Comparison of ENCODE assay signal across 8 cellular contexts in the genomic region with DNA sequence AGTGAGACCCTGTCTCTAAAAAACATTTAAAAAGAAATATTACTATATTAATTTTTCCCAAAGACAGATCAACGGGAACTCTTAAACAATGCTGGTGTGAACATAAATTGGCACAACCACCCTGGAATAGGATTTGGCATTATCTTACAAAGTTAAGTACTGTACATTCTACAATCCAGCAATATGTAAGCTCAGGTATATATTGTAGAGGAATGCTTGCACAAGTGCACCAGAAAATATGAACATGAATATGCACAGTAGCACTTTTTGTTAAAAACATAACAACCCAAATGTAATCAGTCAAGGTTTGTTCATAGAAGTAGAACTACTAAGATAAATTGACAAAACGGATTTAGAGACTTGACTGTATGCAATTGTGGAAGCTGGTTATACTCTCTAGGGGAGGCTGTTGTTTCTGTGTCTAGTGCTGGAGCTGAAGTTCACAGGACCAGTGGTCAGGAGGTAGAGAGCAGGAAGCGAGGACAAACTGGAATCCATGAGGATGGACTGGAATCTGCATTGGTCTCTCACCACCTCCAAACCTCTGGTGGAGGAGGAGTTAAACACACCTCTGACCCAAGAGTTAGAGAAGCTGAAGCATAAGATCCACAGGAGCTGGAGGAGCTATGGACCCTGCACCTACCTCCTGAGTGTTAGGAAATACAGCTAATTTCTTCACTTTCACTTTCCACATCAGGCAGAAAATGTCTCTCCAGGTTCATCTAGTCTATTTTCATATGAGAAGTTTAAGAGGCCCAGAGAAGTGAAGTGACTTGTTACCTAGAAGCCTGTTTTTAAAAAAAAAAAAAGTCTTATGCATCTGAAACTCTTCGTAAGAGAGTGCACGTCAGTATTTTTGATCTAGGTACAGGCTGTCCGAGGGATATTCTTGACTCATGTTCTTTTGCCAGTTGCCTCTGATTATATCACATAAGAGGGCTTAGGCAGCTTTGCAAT. TPM values are rescaled to one million over a fixed set of nuclear protein-coding genes. Genes with fewer than 3 reads are reported as not detected.
DNase-seq lines count a peak whose midpoint lies in the region; ATAC-seq and TF ChIP-seq lines count a peak whose summit lies in the region.

No MANE protein-coding gene starts in this region.

- H3K4me3 Mint-ChIP-seq in activated T-cell treated with anti-CD3 and anti-CD28 coated beads, Interleukin-2, amount 50 U/mL, for 72 hours = peak overlapping the region; percentile 50 to 72
- peak overlapping the region; percentile 19 for H3K4me3 Mint-ChIP-seq in central memory CD8-positive, alpha-beta T cell
- peak overlapping the region; percentile 66 to 90 (median 84) for H3K4me3 Mint-ChIP-seq in naive thymus-derived CD8-positive, alpha-beta T cell
- H3K4me3 Mint-ChIP-seq in nephron progenitor cell = no peak overlapping the region

- peak; percentile 73 to 81 for ATAC-seq in activated T-cell treated with anti-CD3 and anti-CD28 coated beads, Interleukin-2, amount 50 U/mL, for 72 hours (replicated peaks in 1 of 2)
- ATAC-seq in HG03571 (IDR thresholded peaks at IDR 0.05; ENCODE audit: unreplicated experiment) = peak; percentile 47
- no peak for ATAC-seq in central memory CD8-positive, alpha-beta T cell (replicated peaks; ENCODE audit: extremely low read depth, poor library complexity, severe bottlenecking)
- ATAC-seq in naive thymus-derived CD8-positive, alpha-beta T cell = peak; percentile 67 to 76
- no peak for ATAC-seq in GM19452 (IDR thresholded peaks at IDR 0.05; ENCODE audit: unreplicated experiment)

- H3K27ac Mint-ChIP-seq in activated T-cell treated with anti-CD3 and anti-CD28 coated beads, Interleukin-2, amount 50 U/mL, for 72 hours = no peak overlapping the region
- H3K27ac Mint-ChIP-seq in central memory CD8-positive, alpha-beta T cell (ENCODE audit: low read depth) = no peak overlapping the region
- H3K27ac Mint-ChIP-seq in naive thymus-derived CD8-positive, alpha-beta T cell = peak overlapping the region; percentile 22 to 95 (median 80)
- no peak overlapping the region for H3K27ac Mint-ChIP-seq in nephron progenitor cell

- peaks cover 12% of the 10 kb centered on the region for H3K4me1 Mint-ChIP-seq in activated T-cell treated with anti-CD3 and anti-CD28 coated beads, Interleukin-2, amount 50 U/mL, for 72 hours (ENCODE audit: low read depth)
- peaks cover 6% of the 10 kb centered on the region for H3K4me1 Mint-ChIP-seq in central memory CD8-positive, alpha-beta T cell
- H3K4me1 Mint-ChIP-seq in naive thymus-derived CD8-positive, alpha-beta T cell = peaks cover 4 to 39% (median 30%) of the 10 kb centered on the region in 4 donors
- no peaks in the 10 kb centered on the region for H3K4me1 Mint-ChIP-seq in nephron progenitor cell

- no peak for TF ChIP-seq CTCF in nephron progenitor cell (IDR thresholded peaks at IDR 0.05)

- no peak for DNase-seq in activated T-cell treated with anti-CD3 and anti-CD28 coated beads, Interleukin-2, amount 50 U/mL, for 72 hours
- no peak for DNase-seq in activated T-cell treated with anti-CD3 and anti-CD28 coated beads, Interleukin-2, amount 50 U/mL, for 1 hour
- no peak for DNase-seq in central memory CD8-positive, alpha-beta T cell (ENCODE audit: low spot score in 2 of 2)
- DNase-seq in naive thymus-derived CD8-positive, alpha-beta T cell = peak in 2 of 10 donors; percentile 18 to 20
- no peak for DNase-seq in AG08396 (ENCODE audit: low spot score)
- no peak for DNase-seq in nephron progenitor cell

- POLR2A ChIA-PET in naive thymus-derived CD8-positive, alpha-beta T cell (lab: Charles Lee) = interaction anchor here (0.7 to 2.3 kb wide), 4 partner anchors 9 to 1424 kb away, joined by 3 to 10 read pairs (median 6); a partner anchor contains a TSS

- peaks cover 0 to 1% of the 10 kb centered on the region in 2 donors for H3K9me3 Mint-ChIP-seq in activated T-cell treated with anti-CD3 and anti-CD28 coated beads, Interleukin-2, amount 50 U/mL, for 72 hours
- no peaks in the 10 kb centered on the region for H3K9me3 Mint-ChIP-seq in central memory CD8-positive, alpha-beta T cell
- H3K9me3 Mint-ChIP-seq in naive thymus-derived CD8-positive, alpha-beta T cell = no peaks in the 10 kb centered on the region
- peaks cover 9% of the 10 kb centered on the region for H3K9me3 Mint-ChIP-seq in nephron progenitor cell

- H3K36me3 Mint-ChIP-seq in activated T-cell treated with anti-CD3 and anti-CD28 coated beads, Interleukin-2, amount 50 U/mL, for 72 hours (ENCODE audit: insufficient read depth in 2 of 2) = peaks cover 0 to 2% of the 10 kb centered on the region in 2 donors
- no peaks in the 10 kb centered on the region for H3K36me3 Mint-ChIP-seq in central memory CD8-positive, alpha-beta T cell (ENCODE audit: insufficient read depth)
- no peaks in the 10 kb centered on the region for H3K36me3 Mint-ChIP-seq in naive thymus-derived CD8-positive, alpha-beta T cell
- peaks cover 5% of the 10 kb centered on the region for H3K36me3 Mint-ChIP-seq in nephron progenitor cell (ENCODE audit: low read depth)

- no peaks in the 10 kb centered on the region for H3K27me3 Mint-ChIP-seq in activated T-cell treated with anti-CD3 and anti-CD28 coated beads, Interleukin-2, amount 50 U/mL, for 72 hours (ENCODE audit: low read depth)
- H3K27me3 Mint-ChIP-seq in central memory CD8-positive, alpha-beta T cell = no peaks in the 10 kb centered on the region
- H3K27me3 Mint-ChIP-seq in naive thymus-derived CD8-positive, alpha-beta T cell = no peaks in the 10 kb centered on the region
- H3K27me3 Mint-ChIP-seq in nephron progenitor cell (ENCODE audit: low read depth, poor library complexity) = no peaks in the 10 kb centered on the region

RNA-seq across cellular contexts. Expression of a gene that starts 20.3 kb away (rescaled TPM):
- total RNA-seq in activated T-cell treated with anti-CD3 and anti-CD28 coated beads, Interleukin-2, amount 50 U/mL, for 72 hours = 10 to 100 TPM; 22.0 to 25.9 TPM
- 10 to 100 TPM; 30.1 to 30.6 TPM for total RNA-seq in naive thymus-derived CD8-positive, alpha-beta T cell
- polyA plus RNA-seq in naive thymus-derived CD8-positive, alpha-beta T cell = 1 to 10 TPM; 5.4 to 8.3 (median 6.2) TPM

Comparison
In these comparisons a context has a peak if more than half of its experiments do, and no peak if none do; other contexts are left out.
1. ATAC-seq: peak in activated T-cell treated with anti-CD3 and anti-CD28 coated beads, Interleukin-2, amount 50 U/mL, for 72 hours (2 of 2), HG03571 (single experiment) and naive thymus-derived CD8-positive, alpha-beta T cell (2 of 2); none in central memory CD8-positive, alpha-beta T cell (single experiment) and GM19452 (single experiment).
2. H3K27ac Mint-ChIP-seq: peak in naive thymus-derived CD8-positive, alpha-beta T cell (10 of 10); none in activated T-cell treated with anti-CD3 and anti-CD28 coated beads, Interleukin-2, amount 50 U/mL, for 72 hours (single experiment), central memory CD8-positive, alpha-beta T cell (single experiment) and nephron progenitor cell (single experiment).